10 cellular contexts compared by ENCODE assay signal in genomic region chr15:43912991-43913927, GRCh38.
A peak's percentile ranks its signal among the peaks of the same experiment; 100 is the strongest.
DNase-seq lines count a peak whose midpoint lies in the region; ATAC-seq, FAIRE-seq and TF ChIP-seq lines count a peak whose summit lies in the region.
"Had no signal": no experiment of that assay in that cellular context is flagged by ENCODE, and none has a peak within 500 bp of the region (broad histone marks: within the 10 kb centered on the region; RNA-seq: fewer than 3 reads in every experiment).

No MANE protein-coding gene starts in this region.

- H3K27ac ChIP-seq in A549 (peak overlapping the region; percentile 33 to 61; a peak in 3 of 6 replicates), left lung (no peak overlapping the region), gastroesophageal sphincter (no peak overlapping the region)
- H3K27ac ChIP-seq: psoas muscle had no signal

- no peak for FAIRE-seq in A549 (lab: Jason Lieb, UNC)
- FAIRE-seq: colon had no signal

- DNase-seq in A549 (ENCODE audit: low read depth in 1 of 2, low spot score in 1 of 2) (peak; percentile 43 to 65), HS-27A (ENCODE audit: low read depth) (peak; percentile 93), cardiac fibroblast (ENCODE audit: low read depth in 2 of 2) (peak; percentile 97 to 98), left lung (no peak), SHP77 treated with DMSO at 0.1 percent for 48 hours (lab: John Stamatoyannopoulos, UW) (no peak), DMS79 treated with DMSO at 0.1 percent for 48 hours (lab: John Stamatoyannopoulos, UW) (no peak), GM19240 (ENCODE audit: insufficient read length, low spot score) (no peak)
- DNase-seq: psoas muscle had no signal

- H3K9me3 ChIP-seq in A549 (no peaks in the 10 kb centered on the region), left lung (no peaks in the 10 kb centered on the region), gastroesophageal sphincter (no peaks in the 10 kb centered on the region)
- H3K9me3 ChIP-seq: psoas muscle had no signal

- POLR2A ChIA-PET in A549 (lab: Yijun Ruan, JAX): no interaction called here

- peak overlapping the region; percentile 54 for H3K4me2 ChIP-seq in A549

- TF ChIP-seq EP300 in A549 (IDR thresholded peaks at IDR 0.05) (no peak), gastroesophageal sphincter (IDR thresholded peaks at IDR 0.05) (no peak)

- H3K4me1 ChIP-seq in A549: peaks cover 33% of the 10 kb centered on the region
- H3K4me1 ChIP-seq in left lung: no peaks in the 10 kb centered on the region
- H3K4me1 ChIP-seq in gastroesophageal sphincter: no peaks in the 10 kb centered on the region
- H3K4me1 ChIP-seq: psoas muscle had no signal

- H3K36me3 ChIP-seq in left lung: no peaks in the 10 kb centered on the region
- no peaks in the 10 kb centered on the region for H3K36me3 ChIP-seq in gastroesophageal sphincter

- TF ChIP-seq POLR2A in A549 (IDR thresholded peaks at IDR 0.05; ENCODE audit: low read length) (no peak), gastroesophageal sphincter (IDR thresholded peaks at IDR 0.05) (no peak)

- H3K4me3 ChIP-seq in A549: no peak overlapping the region
- no peak overlapping the region for H3K4me3 ChIP-seq in cardiac fibroblast (replicated peaks in 1 of 2; ENCODE audit: low read depth in 2 of 2, low read length in 2 of 2)
- H3K4me3 ChIP-seq in left lung: no peak overlapping the region
- no peak overlapping the region for H3K4me3 ChIP-seq in gastroesophageal sphincter
- H3K4me3 ChIP-seq: psoas muscle had no signal

- intact Hi-C loops in left lung (cut with DNase I): no loop called here

- H3K27me3 ChIP-seq in left lung (no peaks in the 10 kb centered on the region), gastroesophageal sphincter (no peaks in the 10 kb centered on the region)

- no peak for TF ChIP-seq RAD21 in A549 (conservative IDR thresholded peaks at IDR 0.05 in 1 of 2, IDR thresholded peaks at IDR 0.05 in 1 of 2)

- peak; percentile 82 to 86 for ATAC-seq in A549
- peak; percentile 82 for ATAC-seq in left lung
- no peak for ATAC-seq in gastroesophageal sphincter

- 57% methylated on average over 4 of the region's 4 CpGs for WGBS in A549 (ENCODE audit: missing lambda C conversion rate)
- 48 to 71% methylated on average over 4 of the region's 4 CpGs for WGBS in gastroesophageal sphincter (ENCODE audit: low coverage in 1 of 2), 2 donors

- CTCF ChIA-PET in A549 (lab: Yijun Ruan, JAX): interaction anchor here (1.1 to 6.1 kb wide), 3 partner anchors 10 to 153 kb away, joined by 3 to 30 read pairs (median 10); no protein-coding TSS in a partner anchor

- TF ChIP-seq CTCF in A549 (IDR thresholded peaks at IDR 0.05): no peak
- TF ChIP-seq CTCF in cardiac fibroblast (IDR thresholded peaks at IDR 0.05; ENCODE audit: low read depth, low read length): no peak
- TF ChIP-seq CTCF in left lung (IDR thresholded peaks at IDR 0.05): no peak
- TF ChIP-seq CTCF in gastroesophageal sphincter (IDR thresholded peaks at IDR 0.05): no peak

TF ChIP-seq in A549, 52 proteins besides CTCF, POLR2A, EP300 and RAD21:
- TF ChIP-seq PHF8 (IDR thresholded peaks at IDR 0.05; ENCODE audit: borderline replicate concordance, low read depth): no peak
- TF ChIP-seq, protein P1, sequence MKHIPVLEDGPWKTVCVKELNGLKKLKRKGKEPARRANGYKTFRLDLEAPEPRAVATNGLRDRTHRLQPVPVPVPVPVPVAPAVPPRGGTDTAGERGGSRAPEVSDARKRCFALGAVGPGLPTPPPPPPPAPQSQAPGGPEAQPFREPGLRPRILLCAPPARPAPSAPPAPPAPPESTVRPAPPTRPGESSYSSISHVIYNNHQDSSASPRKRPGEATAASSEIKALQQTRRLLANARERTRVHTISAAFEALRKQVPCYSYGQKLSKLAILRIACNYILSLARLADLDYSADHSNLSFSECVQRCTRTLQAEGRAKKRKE (CRISPR knock-in tag; IDR thresholded peaks at IDR 0.05; ENCODE audit: low read depth): no peak
- TF ChIP-seq, protein P2, sequence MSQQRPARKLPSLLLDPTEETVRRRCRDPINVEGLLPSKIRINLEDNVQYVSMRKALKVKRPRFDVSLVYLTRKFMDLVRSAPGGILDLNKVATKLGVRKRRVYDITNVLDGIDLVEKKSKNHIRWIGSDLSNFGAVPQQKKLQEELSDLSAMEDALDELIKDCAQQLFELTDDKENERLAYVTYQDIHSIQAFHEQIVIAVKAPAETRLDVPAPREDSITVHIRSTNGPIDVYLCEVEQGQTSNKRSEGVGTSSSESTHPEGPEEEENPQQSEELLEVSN (IDR thresholded peaks at IDR 0.05; ENCODE audit: borderline replicate concordance, low read depth): no peak
- peak; percentile 28; the same call in 1 of the 2 replicates for TF ChIP-seq JUNB (IDR thresholded peaks at IDR 0.05)
- TF ChIP-seq ELK1 (IDR thresholded peaks at IDR 0.05; ENCODE audit: low read depth, low read length): no peak
- TF ChIP-seq HOXA7 (CRISPR knock-in tag; IDR thresholded peaks at IDR 0.05): no peak
- TF ChIP-seq TFCP2L1 (CRISPR knock-in tag; IDR thresholded peaks at IDR 0.05): no peak
- TF ChIP-seq RCOR1 (IDR thresholded peaks at IDR 0.05; ENCODE audit: low read depth, low read length): no peak
- no peak for TF ChIP-seq NFE2L2 (conservative IDR thresholded peaks at IDR 0.05; ENCODE audit: low read length)
- TF ChIP-seq ZC3H11A (IDR thresholded peaks at IDR 0.05): no peak
- TF ChIP-seq HES2 (IDR thresholded peaks at IDR 0.05): no peak
- TF ChIP-seq POLR2AphosphoS2 (conservative IDR thresholded peaks at IDR 0.05; ENCODE audit: low read length): no peak
- TF ChIP-seq FOSL2 (IDR thresholded peaks at IDR 0.05): no peak
- TF ChIP-seq FOSL2 (CRISPR knock-in tag; IDR thresholded peaks at IDR 0.05): peak; percentile 53
- TF ChIP-seq USF2 (IDR thresholded peaks at IDR 0.05): no peak
- TF ChIP-seq BHLHE40 (IDR thresholded peaks at IDR 0.05; ENCODE audit: low read depth, low read length): no peak
- no peak for TF ChIP-seq NPAS2 (CRISPR knock-in tag; IDR thresholded peaks at IDR 0.05; ENCODE audit: borderline replicate concordance)
- TF ChIP-seq EHMT2 (IDR thresholded peaks at IDR 0.05; ENCODE audit: low read depth): no peak
- TF ChIP-seq HDAC2 (IDR thresholded peaks at IDR 0.05): no peak
- peak; percentile 23 for TF ChIP-seq ZFP36 (IDR thresholded peaks at IDR 0.05; ENCODE audit: borderline replicate concordance, partially characterized antibody)
- no peak for TF ChIP-seq SMC3 (IDR thresholded peaks at IDR 0.05)
- no peak for TF ChIP-seq ZSCAN20 (CRISPR knock-in tag; IDR thresholded peaks at IDR 0.05)
- no peak for TF ChIP-seq PBX3 (IDR thresholded peaks at IDR 0.05)
TF ChIP-seq in A549: peak in this region for 3.

Comparison
In these comparisons a context has a peak if more than half of its experiments do, and no peak if none do; other contexts are left out.
1. DNase-seq: peak in A549 (2 of 2), HS-27A (single experiment) and cardiac fibroblast (2 of 2); none in left lung (0 of 2), SHP77 treated with DMSO at 0.1 percent for 48 hours (single experiment), DMS79 treated with DMSO at 0.1 percent for 48 hours (single experiment) and GM19240 (single experiment).
2. H3K27ac ChIP-seq: peak in A549 (2 of 2); none in left lung (0 of 2) and gastroesophageal sphincter (0 of 4).